In the genomic region with DNA sequence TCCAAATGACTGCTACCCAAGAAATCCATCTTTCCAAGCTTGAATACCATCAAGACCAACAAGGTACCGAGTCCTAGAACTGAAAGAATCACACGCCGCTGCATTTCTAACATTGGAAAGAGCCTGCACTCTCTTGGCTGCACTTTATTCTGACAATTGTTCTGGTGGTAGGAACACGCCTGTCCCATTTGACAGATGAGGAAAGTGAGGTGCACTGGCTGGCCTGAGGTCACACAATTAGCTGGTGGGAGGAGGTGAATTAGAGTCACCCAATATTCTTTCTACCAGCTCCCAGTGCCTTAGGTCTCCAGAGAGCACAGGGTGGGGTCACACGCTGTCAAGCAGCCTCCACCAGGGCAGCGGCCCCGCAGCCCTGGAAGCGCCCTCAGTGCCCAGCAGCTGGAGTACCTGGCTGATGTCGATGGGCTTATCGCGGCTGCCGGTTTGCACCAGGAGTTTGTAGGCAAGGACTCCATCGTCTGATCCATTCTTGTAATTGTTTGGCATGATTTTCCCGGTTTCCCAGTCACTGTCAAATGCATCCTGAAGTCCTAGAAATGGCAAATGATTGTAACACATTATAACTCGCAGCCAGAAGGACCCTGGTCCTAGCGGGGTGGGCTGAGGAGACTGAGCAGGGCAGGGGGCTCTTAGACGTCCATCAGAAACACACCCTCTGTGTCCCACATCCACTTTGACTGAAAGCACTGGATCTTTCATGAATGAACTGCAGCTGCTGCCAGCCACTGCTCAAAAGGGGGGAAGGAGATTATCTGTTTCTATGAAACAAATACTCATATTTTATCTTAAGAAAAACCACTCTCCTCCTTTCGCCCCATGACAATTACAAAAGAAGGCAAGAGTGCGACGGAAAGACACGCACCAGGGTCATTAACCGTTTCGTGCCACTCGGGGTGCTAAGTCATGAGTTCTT, we compare ENCODE assay signal across 8 cellular contexts. TPM values are rescaled to one million over a fixed set of nuclear protein-coding genes. Genes with fewer than 3 reads are reported as not detected.
DNase-seq lines count a peak whose midpoint lies in the region; ATAC-seq and TF ChIP-seq lines count a peak whose summit lies in the region.

No MANE protein-coding gene starts in this region.

- H3K9me3 Mint-ChIP-seq in activated naive CD4-positive, alpha-beta T cell treated with anti-CD3 and anti-CD28 coated beads, Interleukin-2, amount 10 ng/mL, durations not matched to agents 7 days and 5 days: no peaks in the 10 kb centered on the region
- no peaks in the 10 kb centered on the region for H3K9me3 Mint-ChIP-seq in activated CD8-positive, alpha-beta T cell treated with anti-CD3 and anti-CD28 coated beads for 36 hours

- 69 to 86% methylated on average over 21 of the region's 24 CpGs for WGBS in thyroid gland, 2 donors

- peaks cover 75% of the 10 kb centered on the region for H3K27me3 Mint-ChIP-seq in activated naive CD4-positive, alpha-beta T cell treated with anti-CD3 and anti-CD28 coated beads, Interleukin-2, amount 10 ng/mL, durations not matched to agents 7 days and 5 days
- peaks cover 1% of the 10 kb centered on the region for H3K27me3 Mint-ChIP-seq in activated CD8-positive, alpha-beta T cell treated with anti-CD3 and anti-CD28 coated beads for 36 hours

- H3K27me3 ChIP-seq in layer of hippocampus (ENCODE audit: control insufficient read depth, insufficient read depth, low read length) (no peaks in the 10 kb centered on the region), thyroid gland (no peaks in the 10 kb centered on the region)

- POLR2A ChIA-PET in activated CD8-positive, alpha-beta T cell treated with anti-CD3 and anti-CD28 coated beads for 36 hours (lab: Charles Lee): interaction anchor here (1.1 to 2.6 kb wide), 4 partner anchors 15 to 167 kb away, joined by 3 to 10 read pairs (median 5); no protein-coding TSS in a partner anchor

- DNase-seq in activated naive CD4-positive, alpha-beta T cell treated with anti-CD3 and anti-CD28 coated beads, Interleukin-2, amount 10 ng/mL, durations not matched to agents 7 days and 5 days: no peak
- no peak for DNase-seq in activated naive CD4-positive, alpha-beta T cell treated with anti-CD3 and anti-CD28 coated beads, Interleukin-2, amount 50 U/mL, for 16 hours
- DNase-seq in activated CD8-positive, alpha-beta T cell treated with anti-CD3 and anti-CD28 coated beads for 36 hours: no peak
- DNase-seq in thyroid gland (no peak), NOMO-1 treated with dmso at 0.1 percent for 144 hours (lab: John Stamatoyannopoulos, UW; ENCODE audit: unreplicated experiment) (no peak), SIG-M5 (lab: John Stamatoyannopoulos, UW) (no peak), germinal center (ENCODE audit: low spot score) (no peak)

- H3K4me1 Mint-ChIP-seq in activated naive CD4-positive, alpha-beta T cell treated with anti-CD3 and anti-CD28 coated beads, Interleukin-2, amount 10 ng/mL, durations not matched to agents 7 days and 5 days: peaks cover 45% of the 10 kb centered on the region
- H3K4me1 Mint-ChIP-seq in activated CD8-positive, alpha-beta T cell treated with anti-CD3 and anti-CD28 coated beads for 36 hours (ENCODE audit: low read depth): peaks cover 30% of the 10 kb centered on the region

- no peak for TF ChIP-seq CTCF in activated CD8-positive, alpha-beta T cell treated with anti-CD3 and anti-CD28 coated beads for 36 hours (IDR thresholded peaks at IDR 0.05)
- no peak for TF ChIP-seq CTCF in thyroid gland (IDR thresholded peaks at IDR 0.05)

- peaks cover 22 to 34% of the 10 kb centered on the region in 2 donors for H3K36me3 ChIP-seq in thyroid gland

- H3K9me3 ChIP-seq in thyroid gland: no peaks in the 10 kb centered on the region

- CTCF ChIA-PET in activated naive CD4-positive, alpha-beta T cell treated with anti-CD3 and anti-CD28 coated beads, Interleukin-2, amount 10 ng/mL, durations not matched to agents 7 days and 5 days (lab: Charles Lee): no interaction called here
- CTCF ChIA-PET in activated CD8-positive, alpha-beta T cell treated with anti-CD3 and anti-CD28 coated beads for 36 hours (lab: Charles Lee): interaction anchor here (1.0 to 2.0 kb wide), 3 partner anchors 10 to 756 kb away, joined by 3 to 6 read pairs (median 4); no protein-coding TSS in a partner anchor

- intact Hi-C loops in activated CD8-positive, alpha-beta T cell treated with anti-CD3 and anti-CD28 coated beads for 36 hours (cut with micrococcal nuclease): loop anchor here (5.0 kb wide), 1 partner anchor 41 kb away; no protein-coding TSS in a partner anchor
- intact Hi-C loops in thyroid gland (cut with DNase I): loop anchor here (5.0 kb wide), 1 partner anchor 36 kb away; no protein-coding TSS in a partner anchor

- peaks cover 11% of the 10 kb centered on the region for H3K36me3 Mint-ChIP-seq in activated naive CD4-positive, alpha-beta T cell treated with anti-CD3 and anti-CD28 coated beads, Interleukin-2, amount 10 ng/mL, durations not matched to agents 7 days and 5 days
- peaks cover 13% of the 10 kb centered on the region for H3K36me3 Mint-ChIP-seq in activated CD8-positive, alpha-beta T cell treated with anti-CD3 and anti-CD28 coated beads for 36 hours (ENCODE audit: low read depth)

- peak overlapping the region; percentile 73 for H3K4me3 Mint-ChIP-seq in activated naive CD4-positive, alpha-beta T cell treated with anti-CD3 and anti-CD28 coated beads, Interleukin-2, amount 10 ng/mL, durations not matched to agents 7 days and 5 days
- H3K4me3 Mint-ChIP-seq in activated CD8-positive, alpha-beta T cell treated with anti-CD3 and anti-CD28 coated beads for 36 hours: peak overlapping the region; percentile 65

- ATAC-seq in activated CD8-positive, alpha-beta T cell treated with anti-CD3 and anti-CD28 coated beads for 36 hours: no peak

- peaks cover 0 to 14% of the 10 kb centered on the region in 2 donors for H3K4me1 ChIP-seq in thyroid gland

- H3K27ac ChIP-seq in layer of hippocampus (ENCODE audit: low read depth, low read length) (peak overlapping the region; percentile 80), thyroid gland (peak overlapping the region in 2 of 3 donors; percentile 17 to 28)

- H3K4me3 ChIP-seq in thyroid gland (replicated peaks in 1 of 3): no peak overlapping the region

- no peak for TF ChIP-seq POLR2A in thyroid gland (IDR thresholded peaks at IDR 0.05)

- peak overlapping the region; percentile 85 for H3K27ac Mint-ChIP-seq in activated naive CD4-positive, alpha-beta T cell treated with anti-CD3 and anti-CD28 coated beads, Interleukin-2, amount 10 ng/mL, durations not matched to agents 7 days and 5 days
- H3K27ac Mint-ChIP-seq in activated CD8-positive, alpha-beta T cell treated with anti-CD3 and anti-CD28 coated beads for 36 hours: peak overlapping the region; percentile 81

RNA-seq across cellular contexts. Expression of a gene that starts 55.1 kb away (rescaled TPM):
- total RNA-seq in activated CD8-positive, alpha-beta T cell treated with anti-CD3 and anti-CD28 coated beads for 36 hours: 1 to 10 TPM; 5.4 to 7.3 TPM
- 100 to 1,000 TPM in 1 of 4 donors, 10 to 100 TPM in 3; 10.7 to 293 (median 16.3) TPM for total RNA-seq in thyroid gland
